ENCODE assay signal across 1 cellular context in the genomic region with DNA sequence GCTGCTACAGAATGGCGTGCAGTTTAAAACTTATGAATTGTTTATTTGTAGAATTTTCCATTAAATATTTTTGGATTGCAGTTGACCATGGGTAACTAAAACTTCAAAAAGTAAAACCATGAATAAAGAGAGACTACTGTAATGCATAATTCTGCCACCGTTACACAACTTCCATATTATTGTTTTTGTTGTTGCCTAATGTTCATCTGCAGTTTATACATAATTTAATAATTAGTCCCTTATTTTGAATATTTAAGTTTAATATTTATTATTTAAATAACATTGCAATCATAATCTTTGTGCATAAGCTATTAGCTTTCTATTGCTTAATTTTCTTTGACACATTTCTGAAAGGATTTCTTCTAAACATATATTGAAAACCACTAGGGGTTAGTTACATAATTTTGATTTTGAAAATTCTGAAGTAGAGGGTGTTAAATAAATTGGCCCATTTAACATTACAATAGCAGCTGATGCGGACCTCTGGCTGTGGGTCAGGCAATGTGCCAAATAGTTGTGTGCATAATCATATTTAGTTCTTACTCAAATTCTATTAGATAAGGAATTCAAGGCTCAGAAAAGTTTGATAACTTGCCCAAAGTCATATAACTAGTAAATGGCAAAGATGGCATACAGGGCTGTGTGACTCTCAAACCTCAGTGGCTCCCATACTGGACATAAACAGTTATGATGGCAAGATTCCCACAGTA.
A peak's percentile ranks its signal among the peaks of the same experiment; 100 is the strongest.
TF ChIP-seq lines count a peak whose summit lies in the region.

No MANE protein-coding gene starts in this region.

TF ChIP-seq in K562, 482 proteins besides CTCF, POLR2A, EP300 and RAD21 (continued from another document):
- TF ChIP-seq CEBPG (CRISPR knock-in tag; IDR thresholded peaks at IDR 0.05) (no peak), CEBPG (tag; conservative IDR thresholded peaks at IDR 0.05 in 1 of 2, IDR thresholded peaks at IDR 0.05 in 1 of 2) (peak; percentile 82 to 98), DMBX1 (CRISPR knock-in tag; IDR thresholded peaks at IDR 0.05; ENCODE audit: borderline replicate concordance) (peak; percentile 43; the same call in 1 of the 2 replicates), KLF6 (CRISPR knock-in tag; IDR thresholded peaks at IDR 0.05; ENCODE audit: borderline replicate concordance) (peak; percentile 33; the same call in 1 of the 2 replicates), GATAD2B (IDR thresholded peaks at IDR 0.05; ENCODE audit: borderline replicate concordance) (peak; percentile 27; the same call in 1 of the 2 replicates), TAF9B (IDR thresholded peaks at IDR 0.05; ENCODE audit: partially characterized antibody) (peak; percentile 35), ZNF324 (CRISPR knock-in tag; IDR thresholded peaks at IDR 0.05) (peak; percentile 45; the same call in 1 of the 2 replicates), ATF7 (IDR thresholded peaks at IDR 0.05) (no peak; the same call in 1 of the 2 replicates), MYC (IDR thresholded peaks at IDR 0.05; ENCODE audit: low read depth, low read length) (no peak), MYC (CRISPR knock-in tag; IDR thresholded peaks at IDR 0.05; ENCODE audit: borderline replicate concordance, low read depth) (no peak), FOXJ2 (tag; IDR thresholded peaks at IDR 0.05) (0 out of 2 replicates have a peak, but pooled peaks have one; percentile 36), CSDE1 (IDR thresholded peaks at IDR 0.05) (peak in 1 of 2 experiments; percentile 29; a peak in 1 of 4 replicates), NFRKB (IDR thresholded peaks at IDR 0.05; ENCODE audit: low read depth) (0 out of 2 replicates have a peak, but pooled peaks have one; percentile 62), NFIX (CRISPR knock-in tag; IDR thresholded peaks at IDR 0.05; ENCODE audit: low read depth) (peak; percentile 9; the same call in 1 of the 2 replicates)
- TF ChIP-seq, protein P1, sequence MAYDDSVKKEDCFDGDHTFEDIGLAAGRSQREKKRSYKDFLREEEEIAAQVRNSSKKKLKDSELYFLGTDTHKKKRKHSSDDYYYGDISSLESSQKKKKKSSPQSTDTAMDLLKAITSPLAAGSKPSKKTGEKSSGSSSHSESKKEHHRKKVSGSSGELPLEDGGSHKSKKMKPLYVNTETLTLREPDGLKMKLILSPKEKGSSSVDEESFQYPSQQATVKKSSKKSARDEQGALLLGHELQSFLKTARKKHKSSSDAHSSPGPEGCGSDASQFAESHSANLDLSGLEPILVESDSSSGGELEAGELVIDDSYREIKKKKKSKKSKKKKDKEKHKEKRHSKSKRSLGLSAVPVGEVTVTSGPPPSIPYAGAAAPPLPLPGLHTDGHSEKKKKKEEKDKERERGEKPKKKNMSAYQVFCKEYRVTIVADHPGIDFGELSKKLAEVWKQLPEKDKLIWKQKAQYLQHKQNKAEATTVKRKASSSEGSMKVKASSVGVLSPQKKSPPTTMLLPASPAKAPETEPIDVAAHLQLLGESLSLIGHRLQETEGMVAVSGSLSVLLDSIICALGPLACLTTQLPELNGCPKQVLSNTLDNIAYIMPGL (CRISPR knock-in tag; IDR thresholded peaks at IDR 0.05): no peak
- TF ChIP-seq, protein P2, sequence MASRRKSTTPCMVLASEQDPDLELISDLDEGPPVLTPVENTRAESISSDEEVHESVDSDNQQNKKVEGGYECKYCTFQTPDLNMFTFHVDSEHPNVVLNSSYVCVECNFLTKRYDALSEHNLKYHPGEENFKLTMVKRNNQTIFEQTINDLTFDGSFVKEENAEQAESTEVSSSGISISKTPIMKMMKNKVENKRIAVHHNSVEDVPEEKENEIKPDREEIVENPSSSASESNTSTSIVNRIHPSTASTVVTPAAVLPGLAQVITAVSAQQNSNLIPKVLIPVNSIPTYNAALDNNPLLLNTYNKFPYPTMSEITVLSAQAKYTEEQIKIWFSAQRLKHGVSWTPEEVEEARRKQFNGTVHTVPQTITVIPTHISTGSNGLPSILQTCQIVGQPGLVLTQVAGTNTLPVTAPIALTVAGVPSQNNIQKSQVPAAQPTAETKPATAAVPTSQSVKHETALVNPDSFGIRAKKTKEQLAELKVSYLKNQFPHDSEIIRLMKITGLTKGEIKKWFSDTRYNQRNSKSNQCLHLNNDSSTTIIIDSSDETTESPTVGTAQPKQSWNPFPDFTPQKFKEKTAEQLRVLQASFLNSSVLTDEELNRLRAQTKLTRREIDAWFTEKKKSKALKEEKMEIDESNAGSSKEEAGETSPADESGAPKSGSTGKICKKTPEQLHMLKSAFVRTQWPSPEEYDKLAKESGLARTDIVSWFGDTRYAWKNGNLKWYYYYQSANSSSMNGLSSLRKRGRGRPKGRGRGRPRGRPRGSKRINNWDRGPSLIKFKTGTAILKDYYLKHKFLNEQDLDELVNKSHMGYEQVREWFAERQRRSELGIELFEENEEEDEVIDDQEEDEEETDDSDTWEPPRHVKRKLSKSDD (conservative IDR thresholded peaks at IDR 0.05; ENCODE audit: low read length): no peak
- TF ChIP-seq, protein P3, sequence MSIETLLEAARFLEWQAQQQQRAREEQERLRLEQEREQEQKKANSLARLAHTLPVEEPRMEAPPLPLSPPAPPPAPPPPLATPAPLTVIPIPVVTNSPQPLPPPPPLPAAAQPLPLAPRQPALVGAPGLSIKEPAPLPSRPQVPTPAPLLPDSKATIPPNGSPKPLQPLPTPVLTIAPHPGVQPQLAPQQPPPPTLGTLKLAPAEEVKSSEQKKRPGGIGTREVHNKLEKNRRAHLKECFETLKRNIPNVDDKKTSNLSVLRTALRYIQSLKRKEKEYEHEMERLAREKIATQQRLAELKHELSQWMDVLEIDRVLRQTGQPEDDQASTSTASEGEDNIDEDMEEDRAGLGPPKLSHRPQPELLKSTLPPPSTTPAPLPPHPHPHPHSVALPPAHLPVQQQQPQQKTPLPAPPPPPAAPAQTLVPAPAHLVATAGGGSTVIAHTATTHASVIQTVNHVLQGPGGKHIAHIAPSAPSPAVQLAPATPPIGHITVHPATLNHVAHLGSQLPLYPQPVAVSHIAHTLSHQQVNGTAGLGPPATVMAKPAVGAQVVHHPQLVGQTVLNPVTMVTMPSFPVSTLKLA (conservative IDR thresholded peaks at IDR 0.05): peak; percentile 14 to 19; a peak in 3 of 4 replicates
- TF ChIP-seq, protein P4, sequence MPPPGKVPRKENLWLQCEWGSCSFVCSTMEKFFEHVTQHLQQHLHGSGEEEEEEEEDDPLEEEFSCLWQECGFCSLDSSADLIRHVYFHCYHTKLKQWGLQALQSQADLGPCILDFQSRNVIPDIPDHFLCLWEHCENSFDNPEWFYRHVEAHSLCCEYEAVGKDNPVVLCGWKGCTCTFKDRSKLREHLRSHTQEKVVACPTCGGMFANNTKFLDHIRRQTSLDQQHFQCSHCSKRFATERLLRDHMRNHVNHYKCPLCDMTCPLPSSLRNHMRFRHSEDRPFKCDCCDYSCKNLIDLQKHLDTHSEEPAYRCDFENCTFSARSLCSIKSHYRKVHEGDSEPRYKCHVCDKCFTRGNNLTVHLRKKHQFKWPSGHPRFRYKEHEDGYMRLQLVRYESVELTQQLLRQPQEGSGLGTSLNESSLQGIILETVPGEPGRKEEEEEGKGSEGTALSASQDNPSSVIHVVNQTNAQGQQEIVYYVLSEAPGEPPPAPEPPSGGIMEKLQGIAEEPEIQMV (tag; conservative IDR thresholded peaks at IDR 0.05; ENCODE audit: low read depth): 0 out of 2 replicates have a peak, but pooled peaks have one; percentile 31
- TF ChIP-seq, protein P5, sequence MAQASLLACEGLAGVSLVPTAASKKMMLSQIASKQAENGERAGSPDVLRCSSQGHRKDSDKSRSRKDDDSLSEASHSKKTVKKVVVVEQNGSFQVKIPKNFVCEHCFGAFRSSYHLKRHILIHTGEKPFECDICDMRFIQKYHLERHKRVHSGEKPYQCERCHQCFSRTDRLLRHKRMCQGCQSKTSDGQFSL (CRISPR knock-in tag; IDR thresholded peaks at IDR 0.05): no peak
- TF ChIP-seq, protein P5 (tag; IDR thresholded peaks at IDR 0.05): peak in 1 of 2 experiments; percentile 57; a peak in 1 of 4 replicates
